Comparison of ENCODE assay signal across 14 cellular contexts in genomic region chr4:176309046-176309445, GRCh38. TPM values are rescaled to one million over a fixed set of nuclear protein-coding genes. Genes with fewer than 3 reads are reported as not detected.
DNase-seq lines count a peak whose midpoint lies in the region; ATAC-seq lines count a peak whose summit lies in the region.
"Had no signal": no experiment of that assay in that cellular context is flagged by ENCODE, and none has a peak within 500 bp of the region (broad histone marks: within the 10 kb centered on the region; RNA-seq: fewer than 3 reads in every experiment).

No MANE protein-coding gene starts in this region.

- H3K9me2 ChIP-seq in GM23248 (ENCODE audit: insufficient read depth): no peaks in the 10 kb centered on the region

- 86 to 89% methylated on average over 2 of the region's 2 CpGs for WGBS in GM23248 (ENCODE audit: low coverage in 1 of 2, low lambda C conversion rate in 2 of 2, missing lambda C conversion rate in 2 of 2), 2 experiments

- POLR2A ChIA-PET in naive thymus-derived CD8-positive, alpha-beta T cell (lab: Charles Lee): no interaction called here

- H3K4me3 Mint-ChIP-seq in stimulated activated naive CD8-positive, alpha-beta T cell treated with anti-CD3 and anti-CD28 coated beads, Interleukin-15, amount 100 ng/mL, for 72 hours: no peak overlapping the region
- H3K4me3 Mint-ChIP-seq in naive thymus-derived CD8-positive, alpha-beta T cell: no peak overlapping the region

- H3K27me3 ChIP-seq in GM23248 (replicated peaks; ENCODE audit: insufficient read depth): no peaks in the 10 kb centered on the region
- H3K27me3 ChIP-seq: esophagus muscularis mucosa, uterus had no signal

- no peak overlapping the region for H3K9ac ChIP-seq in GM23248

- no peaks in the 10 kb centered on the region for H4K20me1 ChIP-seq in GM23248 (ENCODE audit: insufficient read depth)

- no peaks in the 10 kb centered on the region for H3K79me2 ChIP-seq in GM23248 (ENCODE audit: insufficient read depth)

- H3F3A ChIP-seq in GM23248 (ENCODE audit: insufficient read depth): 0 out of 2 replicates have a peak, but pooled peaks cover 6% of the 10 kb centered on the region

- no peaks in the 10 kb centered on the region for H3K36me3 Mint-ChIP-seq in naive thymus-derived CD8-positive, alpha-beta T cell

- H3K4me3 ChIP-seq in GM23248: no peak overlapping the region
- H3K4me3 ChIP-seq: esophagus muscularis mucosa, uterus had no signal

- no peaks in the 10 kb centered on the region for H3K9me3 ChIP-seq in GM23248 (ENCODE audit: low read depth)
- H3K9me3 ChIP-seq: esophagus muscularis mucosa, uterus had no signal

- H3K27ac ChIP-seq in GM23248: no peak overlapping the region
- H3K27ac ChIP-seq: esophagus muscularis mucosa, uterus had no signal

- H3K27ac Mint-ChIP-seq in stimulated activated naive CD8-positive, alpha-beta T cell treated with anti-CD3 and anti-CD28 coated beads, Interleukin-15, amount 100 ng/mL, for 72 hours: no peak overlapping the region
- no peak overlapping the region for H3K27ac Mint-ChIP-seq in naive thymus-derived CD8-positive, alpha-beta T cell

- DNase-seq in stimulated activated naive CD8-positive, alpha-beta T cell treated with anti-CD3 and anti-CD28 coated beads, Interleukin-15, amount 100 ng/mL, for 72 hours: no peak
- DNase-seq in stimulated activated naive CD8-positive, alpha-beta T cell treated with anti-CD3 and anti-CD28 coated beads, Interleukin-15, Interleukin-2, amounts not matched to agents 100 U/mL and 50 U/mL, for 24 hours: no peak
- DNase-seq in GM23248 (no peak), SKM-1 treated with dmso at 0.1 percent for 144 hours (lab: John Stamatoyannopoulos, UW; ENCODE audit: unreplicated experiment) (no peak), D341Med (ENCODE audit: low spot score) (no peak)
- DNase-seq in naive thymus-derived CD8-positive, alpha-beta T cell: no peak
- DNase-seq: activated CD8-positive, alpha-beta memory T cell treated with anti-CD3 and anti-CD28 coated beads for 24 hours; kidney glomerular epithelial cell; SHP77; stimulated activated CD4-positive, alpha-beta T cell treated with anti-CD3 and anti-CD28 coated beads, Interleukin-4, amount 100 ng/mL, for 24 hours; uterus had no signal

- ATAC-seq in stimulated activated naive CD8-positive, alpha-beta T cell treated with anti-CD3 and anti-CD28 coated beads, Interleukin-15, amount 100 ng/mL, for 72 hours: peak; percentile 53
- ATAC-seq in stimulated activated naive CD8-positive, alpha-beta T cell treated with anti-CD3 and anti-CD28 coated beads, Interleukin-15, Interleukin-2, amounts not matched to agents 100 U/mL and 50 U/mL, for 24 hours: no peak
- ATAC-seq in GM21786 (IDR thresholded peaks at IDR 0.05; ENCODE audit: unreplicated experiment): peak; percentile 98
- ATAC-seq in HG03342 (IDR thresholded peaks at IDR 0.05; ENCODE audit: unreplicated experiment): peak; percentile 98
- no peak for ATAC-seq in naive thymus-derived CD8-positive, alpha-beta T cell

- in situ Hi-C loops in GM23248 (cut with MboI): no loop called here

- no peaks in the 10 kb centered on the region for H3K36me3 ChIP-seq in GM23248 (ENCODE audit: low read depth)
- H3K36me3 ChIP-seq: esophagus muscularis mucosa, uterus had no signal

- H3K4me1 ChIP-seq in GM23248 (ENCODE audit: insufficient read depth): 0 out of 2 replicates have a peak, but pooled peaks cover 9% of the 10 kb centered on the region
- H3K4me1 ChIP-seq: esophagus muscularis mucosa, uterus had no signal

- H3K9me3 Mint-ChIP-seq in stimulated activated naive CD8-positive, alpha-beta T cell treated with anti-CD3 and anti-CD28 coated beads, Interleukin-15, amount 100 ng/mL, for 72 hours: no peaks in the 10 kb centered on the region
- H3K9me3 Mint-ChIP-seq in naive thymus-derived CD8-positive, alpha-beta T cell: no peaks in the 10 kb centered on the region

- no peaks in the 10 kb centered on the region for H3K4me1 Mint-ChIP-seq in stimulated activated naive CD8-positive, alpha-beta T cell treated with anti-CD3 and anti-CD28 coated beads, Interleukin-15, amount 100 ng/mL, for 72 hours
- H3K4me1 Mint-ChIP-seq in naive thymus-derived CD8-positive, alpha-beta T cell: no peaks in the 10 kb centered on the region

- H3K27me3 Mint-ChIP-seq in stimulated activated naive CD8-positive, alpha-beta T cell treated with anti-CD3 and anti-CD28 coated beads, Interleukin-15, amount 100 ng/mL, for 72 hours: peaks cover 32% of the 10 kb centered on the region
- peaks cover 4 to 27% (median 21%) of the 10 kb centered on the region in 5 donors for H3K27me3 Mint-ChIP-seq in naive thymus-derived CD8-positive, alpha-beta T cell

- no peak overlapping the region for H3K4me2 ChIP-seq in GM23248 (ENCODE audit: unreplicated experiment)

- H2AFZ ChIP-seq in GM23248: no peak overlapping the region

RNA-seq across cellular contexts. Expression of gene SPCS3, which starts 10.7 kb away (rescaled TPM):
- total RNA-seq in GM23248 (2014; rRNA removed; shearing (Covaris generic)): 80.4 and 84.4 TPM in 2 replicates
- 108 and 113 TPM in 2 replicates for polyA plus RNA-seq in GM23248 (2016; fragmentation: Nextera tagmentation; extraction: Ambion mirVana)
- total RNA-seq in naive thymus-derived CD8-positive, alpha-beta T cell: 100 to 1,000 TPM; 151 to 155 TPM
- 10 to 100 TPM; 33.7 to 64.4 (median 43.6) TPM for polyA plus RNA-seq in naive thymus-derived CD8-positive, alpha-beta T cell

RNA-seq across cellular contexts. Expression of gene ASB5, which starts 40.0 kb away (rescaled TPM):
- total RNA-seq in GM23248 (2014; rRNA removed; shearing (Covaris generic)): 0.25 TPM in 1 of 2 replicates, not detected in the other
- polyA plus RNA-seq in GM23248 (2016; fragmentation: Nextera tagmentation; extraction: Ambion mirVana): 0.25 TPM in 1 of 2 replicates, not detected in the other
- total RNA-seq in naive thymus-derived CD8-positive, alpha-beta T cell: not detected
- not detected for polyA plus RNA-seq in naive thymus-derived CD8-positive, alpha-beta T cell

Comparison
In these comparisons a context has a peak if more than half of its experiments do, and no peak if none do; other contexts are left out.
1. ATAC-seq: peak in stimulated activated naive CD8-positive, alpha-beta T cell treated with anti-CD3 and anti-CD28 coated beads, Interleukin-15, amount 100 ng/mL, for 72 hours (single experiment), GM21786 (single experiment) and HG03342 (single experiment); none in stimulated activated naive CD8-positive, alpha-beta T cell treated with anti-CD3 and anti-CD28 coated beads, Interleukin-15, Interleukin-2, amounts not matched to agents 100 U/mL and 50 U/mL, for 24 hours (single experiment) and naive thymus-derived CD8-positive, alpha-beta T cell (0 of 2).